In the genomic region with DNA sequence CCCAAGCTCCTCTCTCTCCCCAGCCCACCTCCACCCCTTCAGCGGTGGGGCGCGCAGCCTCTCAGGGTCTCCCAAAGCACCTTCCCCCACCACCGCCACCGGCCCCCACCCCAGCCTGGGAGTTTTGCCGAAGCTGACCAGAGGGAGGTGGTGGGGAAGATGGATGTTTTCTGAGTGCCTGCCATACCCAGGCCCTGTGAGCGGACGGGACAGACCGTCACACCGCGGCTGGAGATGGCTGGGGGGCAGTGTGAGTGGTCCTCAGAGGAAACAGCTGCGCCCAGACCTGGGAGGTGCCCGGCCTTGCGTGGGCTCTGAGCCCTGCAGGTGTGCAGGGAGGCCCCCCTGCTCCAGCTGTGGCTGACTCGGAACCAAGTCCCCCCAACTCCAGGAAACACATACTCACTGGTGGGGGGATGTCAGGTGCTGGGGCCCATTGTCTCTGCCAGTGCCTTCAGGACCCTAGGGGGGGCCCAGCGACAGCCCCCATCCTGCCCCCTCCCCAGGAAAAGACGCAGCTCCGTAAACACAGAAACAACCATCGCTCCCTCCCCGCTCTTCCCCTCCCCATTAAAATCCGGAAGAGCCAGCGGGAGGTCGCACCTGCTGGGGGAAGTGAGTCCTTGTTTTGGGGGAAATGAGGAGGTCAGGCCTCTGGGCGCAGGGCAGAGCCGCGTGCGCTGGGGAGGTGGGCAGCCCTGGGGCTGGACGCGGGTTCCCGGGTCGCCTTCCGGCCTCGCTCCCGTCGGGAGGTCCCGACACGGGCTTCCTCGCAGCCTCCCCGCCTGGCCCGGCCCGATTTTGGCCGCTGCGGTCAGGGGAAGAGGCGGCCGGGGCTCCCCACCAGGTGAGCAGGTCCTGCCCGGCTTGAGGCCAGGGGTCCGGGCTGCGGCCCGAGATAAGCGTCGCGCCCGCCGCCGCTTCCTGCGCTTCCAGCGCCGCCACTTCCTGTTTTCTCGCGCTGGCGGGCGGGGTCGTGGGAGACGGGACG, we compare ENCODE assay signal across 1 cellular context.
TF ChIP-seq lines count a peak whose summit lies in the region.

No MANE protein-coding gene starts in this region.

TF ChIP-seq in WTC11, 78 proteins besides CTCF, POLR2A, EP300 and RAD21 (continued from another document):
- TF ChIP-seq MAX (CRISPR knock-in tag; IDR thresholded peaks at IDR 0.05): peak; percentile 47; the same call in 1 of the 2 replicates
